Comparison of ENCODE assay signal across 17 cellular contexts in the genomic region with DNA sequence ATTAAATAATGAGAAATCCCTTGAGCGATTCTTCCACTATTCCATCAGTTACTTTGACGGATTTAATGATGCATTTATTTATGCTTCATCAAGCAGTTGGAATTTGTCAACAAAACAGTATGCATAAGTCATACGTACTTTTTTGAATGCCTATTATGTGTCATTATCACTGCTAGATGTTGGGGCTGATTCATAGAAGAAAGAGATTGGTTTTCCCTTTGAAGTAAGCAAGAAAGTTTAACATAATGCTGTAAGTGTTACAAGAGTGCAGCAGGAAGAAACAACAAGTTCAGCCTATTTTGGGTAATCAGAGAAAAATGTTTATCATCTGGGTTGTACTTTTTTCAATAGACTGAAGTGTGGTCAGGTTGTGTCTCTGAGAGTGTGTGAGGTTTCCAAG.
DNase-seq lines count a peak whose midpoint lies in the region; TF ChIP-seq lines count a peak whose summit lies in the region.
"Had no signal": no experiment of that assay in that cellular context is flagged by ENCODE, and none has a peak within 500 bp of the region (broad histone marks: within the 10 kb centered on the region; RNA-seq: fewer than 3 reads in every experiment).

No MANE protein-coding gene starts in this region.

- DNase-seq in RWPE1 (ENCODE audit: low spot score) (peak; percentile 52), epithelial cell of proximal tubule (ENCODE audit: low read depth) (peak; percentile 71), renal cortical epithelial cell (ENCODE audit: low read depth) (peak; percentile 98), OCI-M2 (lab: John Stamatoyannopoulos, UW; ENCODE audit: unreplicated experiment) (no peak), CD14-positive monocyte (ENCODE audit: low spot score) (no peak), DMS 273 (lab: John Stamatoyannopoulos, UW; ENCODE audit: unreplicated experiment) (no peak)
- no peak for DNase-seq in stimulated activated CD4-positive, alpha-beta T cell treated with anti-CD3 and anti-CD28 coated beads, Interleukin-4, amount 100 ng/mL, for 1 hour
- DNase-seq: activated naive CD4-positive, alpha-beta T cell treated with Interleukin-2 at 50 U/mL for 16 hours; effector CD4-positive, alpha-beta T cell; MG63; NCI-H2029 treated with DMSO at 0.1 percent for 48 hours; sigmoid colon; tibial artery had no signal

- no peaks in the 10 kb centered on the region for H3K36me3 Mint-ChIP-seq in CD14-positive monocyte

- CTCF ChIA-PET in HEK293 (lab: Yijun Ruan, JAX): interaction anchor here (0.6 to 14.5 kb wide), 4 partner anchors 20 to 317 kb away, joined by 3 to 352 read pairs (median 125); no protein-coding TSS in a partner anchor
- CTCF ChIA-PET in RWPE1 (lab: Yijun Ruan, JAX): no interaction called here

- H3K36me3 ChIP-seq in HEK293 (ENCODE audit: control insufficient read depth in 2 of 2, insufficient read depth in 1 of 2, low read length in 2 of 2): no peaks in the 10 kb centered on the region
- H3K36me3 ChIP-seq: HAP-1, MG63, neutrophil, sigmoid colon, tibial artery had no signal

- POLR2A ChIA-PET in HEK293 (lab: Yijun Ruan, JAX) (interaction anchor here (1.4 kb wide), 1 partner anchor 82 kb away, joined by 3 read pairs; no protein-coding TSS in a partner anchor), RWPE1 (lab: Yijun Ruan, JAX; ENCODE audit: low non-redundant PET) (no interaction called here)

- peaks cover 6% of the 10 kb centered on the region for H3K4me1 Mint-ChIP-seq in CD14-positive monocyte

- peaks cover 0 to 2% (median 0%) of the 10 kb centered on the region in 7 donors for H3K9me3 Mint-ChIP-seq in CD14-positive monocyte

- no peaks in the 10 kb centered on the region for H3K9me3 ChIP-seq in HEK293 (ENCODE audit: control insufficient read depth, insufficient read depth, low read depth, low read length)
- H3K9me3 ChIP-seq: HAP-1, MG63, neutrophil, sigmoid colon, tibial artery had no signal

- H3K4me3 ChIP-seq in HEK293 (ENCODE audit: low read depth, low read length) (no peak overlapping the region), epithelial cell of proximal tubule (ENCODE audit: low read depth, low read length) (no peak overlapping the region)
- H3K4me3 ChIP-seq: GM12878, HAP-1, MG63, sigmoid colon, tibial artery had no signal

- H3K27ac ChIP-seq in HEK293 (ENCODE audit: extremely low read depth, low read depth, low read length) (no peak overlapping the region), RWPE1 (no peak overlapping the region)
- H3K27ac ChIP-seq: neutrophil, sigmoid colon, tibial artery had no signal

- H3K27me3 Mint-ChIP-seq in CD14-positive monocyte (ENCODE audit: low read depth in 3 of 3): peaks cover 0 to 3% (median 0%) of the 10 kb centered on the region in 3 donors

- intact Hi-C loops in CD14-positive monocyte (cut with micrococcal nuclease): no loop called here

- H3K4me3 Mint-ChIP-seq in CD14-positive monocyte: no peak overlapping the region

- H3K27ac Mint-ChIP-seq in CD14-positive monocyte: no peak overlapping the region

- TF ChIP-seq CTCF in HEK293 (tag by site-specific recombination; IDR thresholded peaks at IDR 0.05) (no peak), RWPE1 (conservative IDR thresholded peaks at IDR 0.05; ENCODE audit: low read depth) (no peak), epithelial cell of proximal tubule (conservative IDR thresholded peaks at IDR 0.05; ENCODE audit: low read depth, low read length) (no peak), CD14-positive monocyte (IDR thresholded peaks at IDR 0.05) (no peak)

- peaks cover 2% of the 10 kb centered on the region; the same call in 1 of the 2 replicates for H3K4me1 ChIP-seq in HEK293 (ENCODE audit: control insufficient read depth, insufficient read depth, low read length)
- H3K4me1 ChIP-seq: HAP-1, sigmoid colon, tibial artery had no signal

TF ChIP-seq in HEK293, 187 proteins besides CTCF, POLR2A, EP300 and RAD21 (continues in another document):
- TF ChIP-seq ZNF394 (tag by site-specific recombination; IDR thresholded peaks at IDR 0.05; ENCODE audit: borderline replicate concordance) (no peak), ZNF777 (tag by site-specific recombination; IDR thresholded peaks at IDR 0.05; ENCODE audit: borderline replicate concordance) (no peak), KLF8 (tag by site-specific recombination; IDR thresholded peaks at IDR 0.05) (no peak), ZBTB20 (tag by site-specific recombination; IDR thresholded peaks at IDR 0.05) (no peak), ZNF423 (tag by site-specific recombination; IDR thresholded peaks at IDR 0.05) (no peak), ZNF214 (tag by site-specific recombination; IDR thresholded peaks at IDR 0.05; ENCODE audit: borderline replicate concordance) (no peak), ZNF24 (tag by site-specific recombination; IDR thresholded peaks at IDR 0.05) (no peak), ZNF473 (tag by site-specific recombination; IDR thresholded peaks at IDR 0.05) (no peak), ZNF629 (tag by site-specific recombination; IDR thresholded peaks at IDR 0.05) (0 out of 2 replicates have a peak, but pooled peaks have one; percentile 19), TCF7L2 (IDR thresholded peaks at IDR 0.05; ENCODE audit: borderline replicate concordance, low read depth, low read length) (no peak), ZNF624 (tag by site-specific recombination; IDR thresholded peaks at IDR 0.05) (no peak), ZNF184 (tag by site-specific recombination; IDR thresholded peaks at IDR 0.05) (peak; percentile 9; the same call in 1 of the 2 replicates), ZBTB17 (tag by site-specific recombination; IDR thresholded peaks at IDR 0.05) (no peak)
- TF ChIP-seq, protein P1, sequence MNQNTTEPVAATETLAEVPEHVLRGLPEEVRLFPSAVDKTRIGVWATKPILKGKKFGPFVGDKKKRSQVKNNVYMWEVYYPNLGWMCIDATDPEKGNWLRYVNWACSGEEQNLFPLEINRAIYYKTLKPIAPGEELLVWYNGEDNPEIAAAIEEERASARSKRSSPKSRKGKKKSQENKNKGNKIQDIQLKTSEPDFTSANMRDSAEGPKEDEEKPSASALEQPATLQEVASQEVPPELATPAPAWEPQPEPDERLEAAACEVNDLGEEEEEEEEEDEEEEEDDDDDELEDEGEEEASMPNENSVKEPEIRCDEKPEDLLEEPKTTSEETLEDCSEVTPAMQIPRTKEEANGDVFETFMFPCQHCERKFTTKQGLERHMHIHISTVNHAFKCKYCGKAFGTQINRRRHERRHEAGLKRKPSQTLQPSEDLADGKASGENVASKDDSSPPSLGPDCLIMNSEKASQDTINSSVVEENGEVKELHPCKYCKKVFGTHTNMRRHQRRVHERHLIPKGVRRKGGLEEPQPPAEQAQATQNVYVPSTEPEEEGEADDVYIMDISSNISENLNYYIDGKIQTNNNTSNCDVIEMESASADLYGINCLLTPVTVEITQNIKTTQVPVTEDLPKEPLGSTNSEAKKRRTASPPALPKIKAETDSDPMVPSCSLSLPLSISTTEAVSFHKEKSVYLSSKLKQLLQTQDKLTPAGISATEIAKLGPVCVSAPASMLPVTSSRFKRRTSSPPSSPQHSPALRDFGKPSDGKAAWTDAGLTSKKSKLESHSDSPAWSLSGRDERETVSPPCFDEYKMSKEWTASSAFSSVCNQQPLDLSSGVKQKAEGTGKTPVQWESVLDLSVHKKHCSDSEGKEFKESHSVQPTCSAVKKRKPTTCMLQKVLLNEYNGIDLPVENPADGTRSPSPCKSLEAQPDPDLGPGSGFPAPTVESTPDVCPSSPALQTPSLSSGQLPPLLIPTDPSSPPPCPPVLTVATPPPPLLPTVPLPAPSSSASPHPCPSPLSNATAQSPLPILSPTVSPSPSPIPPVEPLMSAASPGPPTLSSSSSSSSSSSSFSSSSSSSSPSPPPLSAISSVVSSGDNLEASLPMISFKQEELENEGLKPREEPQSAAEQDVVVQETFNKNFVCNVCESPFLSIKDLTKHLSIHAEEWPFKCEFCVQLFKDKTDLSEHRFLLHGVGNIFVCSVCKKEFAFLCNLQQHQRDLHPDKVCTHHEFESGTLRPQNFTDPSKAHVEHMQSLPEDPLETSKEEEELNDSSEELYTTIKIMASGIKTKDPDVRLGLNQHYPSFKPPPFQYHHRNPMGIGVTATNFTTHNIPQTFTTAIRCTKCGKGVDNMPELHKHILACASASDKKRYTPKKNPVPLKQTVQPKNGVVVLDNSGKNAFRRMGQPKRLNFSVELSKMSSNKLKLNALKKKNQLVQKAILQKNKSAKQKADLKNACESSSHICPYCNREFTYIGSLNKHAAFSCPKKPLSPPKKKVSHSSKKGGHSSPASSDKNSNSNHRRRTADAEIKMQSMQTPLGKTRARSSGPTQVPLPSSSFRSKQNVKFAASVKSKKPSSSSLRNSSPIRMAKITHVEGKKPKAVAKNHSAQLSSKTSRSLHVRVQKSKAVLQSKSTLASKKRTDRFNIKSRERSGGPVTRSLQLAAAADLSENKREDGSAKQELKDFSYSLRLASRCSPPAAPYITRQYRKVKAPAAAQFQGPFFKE (tag by site-specific recombination; IDR thresholded peaks at IDR 0.05; ENCODE audit: borderline replicate concordance): no peak
- TF ChIP-seq, protein P2, sequence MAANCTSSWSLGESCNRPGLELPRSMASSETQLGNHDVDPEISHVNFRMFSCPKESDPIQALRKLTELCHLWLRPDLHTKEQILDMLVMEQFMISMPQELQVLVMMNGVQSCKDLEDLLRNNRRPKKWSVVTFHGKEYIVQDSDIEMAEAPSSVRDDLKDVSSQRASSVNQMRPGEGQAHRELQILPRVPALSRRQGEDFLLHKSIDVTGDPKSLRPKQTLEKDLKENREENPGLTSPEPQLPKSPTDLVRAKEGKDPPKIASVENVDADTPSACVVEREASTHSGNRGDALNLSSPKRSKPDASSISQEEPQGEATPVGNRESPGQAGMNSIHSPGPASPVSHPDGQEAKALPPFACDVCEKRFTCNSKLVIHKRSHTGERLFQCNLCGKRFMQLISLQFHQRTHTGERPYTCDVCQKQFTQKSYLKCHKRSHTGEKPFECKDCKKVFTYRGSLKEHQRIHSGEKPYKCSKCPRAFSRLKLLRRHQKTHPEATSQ (tag by site-specific recombination; IDR thresholded peaks at IDR 0.05): no peak
- TF ChIP-seq, protein P3, sequence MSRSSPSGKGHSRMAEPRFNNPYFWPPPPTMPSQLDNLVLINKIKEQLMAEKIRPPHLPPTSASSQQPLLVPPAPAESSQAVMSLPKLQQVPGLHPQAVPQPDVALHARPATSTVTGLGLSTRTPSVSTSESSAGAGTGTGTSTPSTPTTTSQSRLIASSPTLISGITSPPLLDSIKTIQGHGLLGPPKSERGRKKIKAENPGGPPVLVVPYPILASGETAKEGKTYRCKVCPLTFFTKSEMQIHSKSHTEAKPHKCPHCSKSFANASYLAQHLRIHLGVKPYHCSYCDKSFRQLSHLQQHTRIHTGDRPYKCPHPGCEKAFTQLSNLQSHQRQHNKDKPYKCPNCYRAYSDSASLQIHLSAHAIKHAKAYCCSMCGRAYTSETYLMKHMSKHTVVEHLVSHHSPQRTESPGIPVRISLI (tag by site-specific recombination; IDR thresholded peaks at IDR 0.05): peak; percentile 70

Comparison
In these comparisons a context has a peak if more than half of its experiments do, and no peak if none do; other contexts are left out.
1. DNase-seq: peak in RWPE1 (single experiment), epithelial cell of proximal tubule (single experiment) and renal cortical epithelial cell (single experiment); none in OCI-M2 (single experiment), CD14-positive monocyte (single experiment), DMS 273 (single experiment) and stimulated activated CD4-positive, alpha-beta T cell treated with anti-CD3 and anti-CD28 coated beads, Interleukin-4, amount 100 ng/mL, for 1 hour (single experiment).